21 cellular contexts compared by ENCODE assay signal in the genomic region with DNA sequence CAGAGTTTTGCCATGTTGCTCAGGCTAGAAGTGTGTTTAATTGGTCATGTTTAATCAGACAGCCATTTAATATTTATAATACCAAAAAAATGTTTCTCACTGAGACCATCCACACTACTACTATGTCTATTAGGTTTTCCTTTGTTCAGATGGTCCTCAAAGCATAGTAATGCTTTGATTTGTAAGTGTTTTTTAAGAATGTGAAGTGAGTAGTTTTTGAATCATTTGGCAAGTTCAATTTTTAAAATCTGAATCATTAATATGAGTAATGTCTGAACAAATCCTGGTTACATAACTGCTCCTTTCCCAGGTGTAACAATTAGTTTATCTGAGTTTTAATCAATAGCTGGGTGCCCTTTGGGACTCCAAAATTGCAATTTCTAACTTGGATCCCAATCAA.
"Had no signal": no experiment of that assay in that cellular context is flagged by ENCODE, and none has a peak within 500 bp of the region (broad histone marks: within the 10 kb centered on the region; RNA-seq: fewer than 3 reads in every experiment).

No MANE protein-coding gene starts in this region.

- H3K36me3 ChIP-seq: ascending aorta, gastroesophageal sphincter, heart left ventricle, neural progenitor cell, prostate gland, right atrium auricular region, transverse colon, vagina had no signal

- H3K4me3 ChIP-seq: ascending aorta, gastroesophageal sphincter, heart left ventricle, neural progenitor cell, prostate gland, right atrium auricular region, transverse colon, vagina had no signal

- H3K4me3 Mint-ChIP-seq: activated CD4-positive, alpha-beta T cell treated with anti-CD3 and anti-CD28 coated beads for 36 hours; activated naive CD4-positive, alpha-beta T cell treated with anti-CD3 and anti-CD28 coated beads, Interleukin-2, amount 50 U/mL, for 24 hours; naive thymus-derived CD4-positive, alpha-beta T cell; neural progenitor cell; T-helper 2 cell treated with Interferon-gamma antibody and Interleukin-4, amounts not matched to agents 5 μg/mL and 100 μg/mL, for 36 hours; WTC11 had no signal

- H3K9ac ChIP-seq: neural progenitor cell had no signal

- H3K4me1 Mint-ChIP-seq: activated CD4-positive, alpha-beta T cell treated with anti-CD3 and anti-CD28 coated beads for 36 hours; activated naive CD4-positive, alpha-beta T cell treated with anti-CD3 and anti-CD28 coated beads, Interleukin-2, amount 50 U/mL, for 24 hours; neural progenitor cell had no signal

- FAIRE-seq: TTC549 had no signal

- H3K9me3 ChIP-seq: ascending aorta, gastroesophageal sphincter, heart left ventricle, prostate gland, right atrium auricular region, transverse colon, vagina had no signal

- H3K27ac ChIP-seq: ascending aorta, gastroesophageal sphincter, heart left ventricle, neural progenitor cell, prostate gland, right atrium auricular region, transverse colon, vagina had no signal

- H3K9me3 Mint-ChIP-seq: activated naive CD4-positive, alpha-beta T cell treated with anti-CD3 and anti-CD28 coated beads, Interleukin-2, amount 50 U/mL, for 24 hours; naive thymus-derived CD4-positive, alpha-beta T cell; neural progenitor cell; T-helper 2 cell treated with Interferon-gamma antibody and Interleukin-4, amounts not matched to agents 5 μg/mL and 100 μg/mL, for 36 hours; WTC11 had no signal

- ATAC-seq: activated CD4-positive, alpha-beta T cell treated with anti-CD3 and anti-CD28 coated beads for 36 hours; gastroesophageal sphincter; heart left ventricle; naive thymus-derived CD4-positive, alpha-beta T cell; WTC11 had no signal

- H3K4me2 ChIP-seq: neural progenitor cell had no signal

- H3K4me1 ChIP-seq: neural progenitor cell, prostate gland had no signal

- H3K36me3 Mint-ChIP-seq: naive thymus-derived CD4-positive, alpha-beta T cell; neural progenitor cell; WTC11 had no signal

- H3K27ac Mint-ChIP-seq: activated CD4-positive, alpha-beta T cell treated with anti-CD3 and anti-CD28 coated beads for 36 hours; activated naive CD4-positive, alpha-beta T cell treated with anti-CD3 and anti-CD28 coated beads, Interleukin-2, amount 50 U/mL, for 24 hours; naive thymus-derived CD4-positive, alpha-beta T cell; neural progenitor cell; T-helper 2 cell treated with Interferon-gamma antibody and Interleukin-4, amounts not matched to agents 5 μg/mL and 100 μg/mL, for 36 hours; WTC11 had no signal

- H3K27me3 ChIP-seq: ascending aorta, gastroesophageal sphincter, heart left ventricle, neural progenitor cell, right atrium auricular region, transverse colon, vagina had no signal

- DNase-seq: activated CD4-positive, alpha-beta T cell treated with anti-CD3 and anti-CD28 coated beads for 36 hours; activated CD4-positive, alpha-beta T cell treated with anti-CD3 and anti-CD28 coated beads, Interleukin-2, amount 50 U/mL, for 48 hours; activated gamma-delta T cell; erythroblast; heart left ventricle; mesendoderm; naive thymus-derived CD4-positive, alpha-beta T cell; stimulated activated CD4-positive, alpha-beta T cell treated with anti-CD3 and anti-CD28 coated beads, Interleukin-2, amount 100 ng/mL, for 24 hours; stimulated activated naive CD4-positive, alpha-beta T cell treated with Interleukin-2 at 50 U/mL for 16 hours; substantia nigra; transverse colon had no signal
